Comparison of ENCODE assay signal across 8 cellular contexts in genomic region chr1:212858055-212858460, GRCh38. TPM values are rescaled to one million over a fixed set of nuclear protein-coding genes. Genes with fewer than 3 reads are reported as not detected.
DNase-seq lines count a peak whose midpoint lies in the region; ATAC-seq and TF ChIP-seq lines count a peak whose summit lies in the region.

FLVCR1 (plus strand) TSS chr1:212858275; CDS start chr1:212858453, 178 bp downstream.

- peaks cover 4% of the 10 kb centered on the region; the same call in 1 of the 2 replicates for H3F3A ChIP-seq in SU-DHL-6 (ENCODE audit: insufficient read depth)

- peak within 1 kb of the TSS; percentile 92 for H3K4me2 ChIP-seq in SU-DHL-6 (ENCODE audit: low read depth, low read length, poor library complexity, severe bottlenecking)

- H2AFZ ChIP-seq in SU-DHL-6 (ENCODE audit: low read depth, low read length, severe bottlenecking) = peak within 1 kb of the TSS; percentile 91

- peaks cover 63% of the 10 kb centered on the region for H3K79me2 ChIP-seq in SU-DHL-6 (ENCODE audit: insufficient read depth, low read length)

- H3K27ac ChIP-seq in SU-DHL-6 (ENCODE audit: low read depth, low read length) = peak within 1 kb of the TSS; percentile 60
- H3K27ac ChIP-seq in thymus (ENCODE audit: low read depth) = peak within 1 kb of the TSS; percentile 87

- peaks cover 18% of the 10 kb centered on the region for H3K36me3 Mint-ChIP-seq in activated naive CD8-positive, alpha-beta T cell treated with anti-CD3 and anti-CD28 coated beads for 36 hours
- peaks cover 2% of the 10 kb centered on the region for H3K36me3 Mint-ChIP-seq in osteocyte (ENCODE audit: unreplicated experiment)

- WGBS in thymus = under 1% methylated on average over 50 of the region's 50 CpGs

- no peaks in the 10 kb centered on the region for H3K9me2 ChIP-seq in SU-DHL-6 (replicated peaks; ENCODE audit: insufficient read depth, low read length)

- H3K36me3 ChIP-seq in SU-DHL-6 (ENCODE audit: low read length) = peaks cover 12% of the 10 kb centered on the region
- H3K36me3 ChIP-seq in thymus (ENCODE audit: control insufficient read depth, insufficient read depth) = no peaks in the 10 kb centered on the region

- peaks cover 17% of the 10 kb centered on the region for H3K4me1 Mint-ChIP-seq in activated naive CD8-positive, alpha-beta T cell treated with anti-CD3 and anti-CD28 coated beads for 36 hours
- H3K4me1 Mint-ChIP-seq in osteocyte (ENCODE audit: unreplicated experiment) = peaks cover 11% of the 10 kb centered on the region

- H3K27ac Mint-ChIP-seq in activated naive CD8-positive, alpha-beta T cell treated with anti-CD3 and anti-CD28 coated beads for 36 hours = peak within 1 kb of the TSS; percentile 95
- H3K27ac Mint-ChIP-seq in osteocyte (ENCODE audit: unreplicated experiment) = peak within 1 kb of the TSS; percentile 96

- H3K27me3 Mint-ChIP-seq in activated naive CD8-positive, alpha-beta T cell treated with anti-CD3 and anti-CD28 coated beads for 36 hours = no peaks in the 10 kb centered on the region
- H3K27me3 Mint-ChIP-seq in osteocyte (ENCODE audit: unreplicated experiment) = no peaks in the 10 kb centered on the region

- H3K27me3 ChIP-seq in SU-DHL-6 (ENCODE audit: low read length) (no peaks in the 10 kb centered on the region), thymus (ENCODE audit: control insufficient read depth, insufficient read depth) (no peaks in the 10 kb centered on the region)

- DNase-seq in NCI-H1417 (lab: John Stamatoyannopoulos, UW) = peak; percentile 89 to 98 (median 98)
- peak; percentile 97 for DNase-seq in activated naive CD8-positive, alpha-beta T cell treated with anti-CD3 and anti-CD28 coated beads for 36 hours
- DNase-seq in head of caudate nucleus = peak; percentile 94 to 99 (median 98)
- DNase-seq in osteocyte (ENCODE audit: extremely low spot score, unreplicated experiment) = peak; percentile 99

- H3K4me3 Mint-ChIP-seq in activated naive CD8-positive, alpha-beta T cell treated with anti-CD3 and anti-CD28 coated beads for 36 hours = no peak within 1 kb of the TSS
- no peak within 1 kb of the TSS for H3K4me3 Mint-ChIP-seq in osteocyte (ENCODE audit: unreplicated experiment)

- H3K9me3 ChIP-seq in SU-DHL-6 (ENCODE audit: insufficient read depth, low read length) (no peaks in the 10 kb centered on the region), thymus (ENCODE audit: control insufficient read depth) (no peaks in the 10 kb centered on the region)

- peak; percentile 95 for ATAC-seq in HG02763 (IDR thresholded peaks at IDR 0.05; ENCODE audit: unreplicated experiment)

- H3K9ac ChIP-seq in SU-DHL-6 (ENCODE audit: low read length) = peak within 1 kb of the TSS; percentile 87

- peak within 1 kb of the TSS; percentile 94 for H3K4me3 ChIP-seq in GM12875 (ENCODE audit: low read depth, low read length)
- H3K4me3 ChIP-seq in SU-DHL-6 (ENCODE audit: insufficient read depth, low read length, poor library complexity, severe bottlenecking) = peak within 1 kb of the TSS; percentile 77
- peak within 1 kb of the TSS; percentile 83 for H3K4me3 ChIP-seq in thymus (ENCODE audit: low read length)

- H3K9me3 Mint-ChIP-seq in activated naive CD8-positive, alpha-beta T cell treated with anti-CD3 and anti-CD28 coated beads for 36 hours = no peaks in the 10 kb centered on the region
- H3K9me3 Mint-ChIP-seq in osteocyte (ENCODE audit: unreplicated experiment) = no peaks in the 10 kb centered on the region

- H3K4me1 ChIP-seq in thymus (ENCODE audit: control insufficient read depth, insufficient read depth, low read length) = peaks cover 8% of the 10 kb centered on the region

- peaks cover 5% of the 10 kb centered on the region; the same call in 1 of the 2 replicates for H4K20me1 ChIP-seq in SU-DHL-6 (ENCODE audit: low read depth, low read length)

- TF ChIP-seq CTCF in GM12875 (IDR thresholded peaks at IDR 0.05; ENCODE audit: borderline replicate concordance, insufficient read depth, low read depth, low read length) (no peak), SU-DHL-6 (IDR thresholded peaks at IDR 0.05; ENCODE audit: insufficient read depth, low read length, poor library complexity, severe bottlenecking) (no peak), osteocyte (IDR thresholded peaks at IDR 0.05) (no peak)

- intact Hi-C loops in head of caudate nucleus (cut with DNase I) = no loop called here

RNA-seq across cellular contexts. Expression of gene FLVCR1, which starts in this region (rescaled TPM):
- total RNA-seq in activated naive CD8-positive, alpha-beta T cell treated with anti-CD3 and anti-CD28 coated beads for 36 hours = 10 to 100 TPM in 1 of 2 experiments, 1 to 10 TPM in 1; 9.6 to 14.1 TPM
- total RNA-seq in osteocyte = 4.9 and 7.1 TPM in 2 replicates
- 7.3 TPM for polyA plus RNA-seq in thymus

Comparison
In these comparisons a context has a peak if more than half of its experiments do, and no peak if none do; other contexts are left out.
1. Peak in every context shown above with its lines: DNase-seq, ATAC-seq, H3K4me3 ChIP-seq and H3K27ac ChIP-seq.